21 cellular contexts compared by ENCODE assay signal in genomic region chr14:29486132-29486531, GRCh38.
DNase-seq lines count a peak whose midpoint lies in the region; ATAC-seq and TF ChIP-seq lines count a peak whose summit lies in the region.
"Had no signal": no experiment of that assay in that cellular context is flagged by ENCODE, and none has a peak within 500 bp of the region (broad histone marks: within the 10 kb centered on the region; RNA-seq: fewer than 3 reads in every experiment).

No MANE protein-coding gene starts in this region.

- TF ChIP-seq CTCF in BJ (IDR thresholded peaks at IDR 0.05; ENCODE audit: insufficient read depth, low read depth, low read length): no peak
- no peak for TF ChIP-seq CTCF in HFF-Myc (IDR thresholded peaks at IDR 0.05; ENCODE audit: low read depth, low read length, missing control alignments)
- TF ChIP-seq CTCF in PC-3 (conservative IDR thresholded peaks at IDR 0.05; ENCODE audit: low read depth, low read length): no peak; the same call in 1 of the 2 replicates
- no peak for TF ChIP-seq CTCF in foreskin fibroblast (IDR thresholded peaks at IDR 0.05; ENCODE audit: low read depth, low read length)

- DNase-seq in BJ (ENCODE audit: low read depth) (peak; percentile 14), HFF-Myc (ENCODE audit: extremely low read depth, low read depth) (peak; percentile 66), PC-3 (peak; percentile 35), foreskin fibroblast (peak; percentile 49 to 51), Ammon's horn (ENCODE audit: low spot score) (no peak), germinal center (ENCODE audit: low spot score) (no peak)
- no peak for DNase-seq in activated CD8-positive, alpha-beta memory T cell treated with anti-CD3 and anti-CD28 coated beads, Interleukin-2, amount 50 U/mL, for 4 hours
- DNase-seq: BE2C; Caco-2; CD4-positive, alpha-beta T cell; DND-41; Kasumi-1; NCI-H1092 treated with DMSO at 0.1 percent for 48 hours; NCI-H146; NCI-H2029; NCI-H2171; NCI-H345; NCI-H526; OCI-M1; Right ventricle myocardium superior had no signal

- no peaks in the 10 kb centered on the region for H3K4me1 ChIP-seq in PC-3 (ENCODE audit: insufficient read depth, low read length)
- H3K4me1 ChIP-seq: BE2C, Caco-2 had no signal

- no peaks in the 10 kb centered on the region for H3K9me3 ChIP-seq in PC-3 (ENCODE audit: low read length)
- H3K9me3 ChIP-seq: BE2C, Caco-2 had no signal

- intact Hi-C loops in PC-3 (cut with micrococcal nuclease): no loop called here

- H3F3A ChIP-seq in PC-3 (ENCODE audit: low read length, unreplicated experiment): no peaks in the 10 kb centered on the region

- no peaks in the 10 kb centered on the region for H3K27me3 ChIP-seq in BJ (ENCODE audit: control insufficient read depth, insufficient read depth, low read length)
- H3K27me3 ChIP-seq in PC-3 (ENCODE audit: low read length): no peaks in the 10 kb centered on the region
- H3K27me3 ChIP-seq: BE2C had no signal

- H4K20me1 ChIP-seq in PC-3 (ENCODE audit: low read length): no peaks in the 10 kb centered on the region

- H3K79me2 ChIP-seq in PC-3 (ENCODE audit: low read length): no peaks in the 10 kb centered on the region

- no peak overlapping the region for H3K27ac ChIP-seq in PC-3 (ENCODE audit: low read length)

- H3K4me3 ChIP-seq in BJ (ENCODE audit: low read depth, low read length): no peak overlapping the region
- no peak overlapping the region for H3K4me3 ChIP-seq in HFF-Myc (replicated peaks; ENCODE audit: low read depth, low read length)
- H3K4me3 ChIP-seq in PC-3 (ENCODE audit: low read length): no peak overlapping the region
- H3K4me3 ChIP-seq in foreskin fibroblast (ENCODE audit: low read depth in 1 of 2, low read length in 2 of 2): no peak overlapping the region

- POLR2A ChIA-PET in BJ (lab: Charles Lee) (no interaction called here), PC-3 (lab: Charles Lee; ENCODE audit: unreplicated experiment) (no interaction called here)

- no peaks in the 10 kb centered on the region for H3K9me2 ChIP-seq in PC-3 (replicated peaks; ENCODE audit: low read length)

- CTCF ChIA-PET in BJ (lab: Yijun Ruan, JAX) (interaction anchor here (1.6 kb wide), 1 partner anchor 11 kb away, joined by 3 read pairs; no protein-coding TSS in a partner anchor), PC-3 (lab: Charles Lee) (interaction anchor here (1.0 kb wide), 1 partner anchor 320 kb away, joined by 3 read pairs; no protein-coding TSS in a partner anchor)

- H3K9ac ChIP-seq in PC-3 (ENCODE audit: low read length): no peak overlapping the region

- no peaks in the 10 kb centered on the region for H3K36me3 ChIP-seq in BJ (ENCODE audit: control insufficient read depth, insufficient read depth, low read length)
- no peaks in the 10 kb centered on the region for H3K36me3 ChIP-seq in PC-3 (ENCODE audit: low read depth, low read length)
- H3K36me3 ChIP-seq: BE2C had no signal

- ATAC-seq in PC-3: peak; percentile 90
- ATAC-seq: HCT116 had no signal

- BruUV-seq in PC-3 (replicated peaks; lab: Mats Ljungman, UMichigan): no TSS peak

- no peak overlapping the region for H3K4me2 ChIP-seq in PC-3 (ENCODE audit: low read length)

- H2AFZ ChIP-seq in PC-3 (ENCODE audit: low read length): no peak overlapping the region

Comparison
In these comparisons a context has a peak if more than half of its experiments do, and no peak if none do; other contexts are left out.
1. DNase-seq: peak in BJ (single experiment), HFF-Myc (single experiment), PC-3 (single experiment) and foreskin fibroblast (2 of 2); none in Ammon's horn (single experiment), activated CD8-positive, alpha-beta memory T cell treated with anti-CD3 and anti-CD28 coated beads, Interleukin-2, amount 50 U/mL, for 4 hours (single experiment) and germinal center (single experiment).